In the genomic region with DNA sequence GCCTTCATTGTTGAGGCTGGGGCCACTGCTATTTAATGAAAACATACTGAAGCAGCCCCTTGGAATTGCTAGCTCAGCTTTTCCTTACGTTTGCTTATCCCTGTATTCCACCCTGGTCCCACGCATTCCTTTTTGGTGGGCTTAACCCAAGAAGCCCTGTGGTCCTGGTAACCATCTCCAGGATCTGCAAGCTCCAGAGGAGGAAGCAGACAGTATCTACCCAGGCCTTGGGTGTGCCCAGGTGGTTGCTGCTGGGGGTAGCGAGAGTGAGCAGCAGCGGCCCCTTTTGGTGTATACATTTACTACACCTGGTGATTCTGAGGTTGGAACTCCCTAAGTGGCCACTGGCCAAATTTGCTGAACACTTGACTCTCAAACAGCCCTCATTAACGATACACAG, we compare ENCODE assay signal across 10 cellular contexts.
DNase-seq lines count a peak whose midpoint lies in the region; ATAC-seq and TF ChIP-seq lines count a peak whose summit lies in the region.
"Had no signal": no experiment of that assay in that cellular context is flagged by ENCODE, and none has a peak within 500 bp of the region (broad histone marks: within the 10 kb centered on the region; RNA-seq: fewer than 3 reads in every experiment).

No MANE protein-coding gene starts in this region.

- H3K4me1 ChIP-seq in foreskin keratinocyte (no peaks in the 10 kb centered on the region), esophagus muscularis mucosa (peaks cover 0 to 3% (median 0%) of the 10 kb centered on the region in 4 donors)

- H3K36me3 ChIP-seq in esophagus muscularis mucosa: no peaks in the 10 kb centered on the region
- H3K36me3 ChIP-seq: SJCRH30 had no signal

- TF ChIP-seq POLR2A in esophagus muscularis mucosa (IDR thresholded peaks at IDR 0.05; ENCODE audit: low read depth): no peak

- no peak overlapping the region for H3K27ac Mint-ChIP-seq in natural killer cell

- H3K27ac ChIP-seq in foreskin keratinocyte (no peak overlapping the region), esophagus muscularis mucosa (replicated peaks in 1 of 4) (no peak overlapping the region)
- H3K27ac ChIP-seq: SJCRH30 had no signal

- WGBS in esophagus muscularis mucosa: 24% methylated on average over 5 of the region's 5 CpGs

- intact Hi-C loops in natural killer cell (cut with micrococcal nuclease): no loop called here
- intact Hi-C loops in esophagus muscularis mucosa (cut with DNase I): no loop called here

- in situ Hi-C loops in GM13977 (cut with MboI; ENCODE audit: low pct_unique_long_range_greater_than_20kb, low sequenced_read_pairs, unreplicated experiment): no loop called here

- DNase-seq in COLO668 (lab: John Stamatoyannopoulos, UW; ENCODE audit: unreplicated experiment) (peak; percentile 26), GM13977 (ENCODE audit: low spot score) (no peak), NCI-H510A treated with DMSO at 0.1 percent for 48 hours (lab: John Stamatoyannopoulos, UW) (peak; percentile 88), foreskin keratinocyte (peak; percentile 4 to 12), natural killer cell (no peak), esophagus muscularis mucosa (ENCODE audit: extremely low spot score) (no peak)
- DNase-seq in activated T-cell treated with anti-CD3 and anti-CD28 coated beads, Interleukin-2, amount 50 U/mL, for 4 hours: no peak
- DNase-seq: stimulated activated CD8-positive, alpha-beta memory T cell treated with anti-CD3 and anti-CD28 coated beads, Interleukin-4, amount 100 ng/mL, for 48 hours had no signal

- no peaks in the 10 kb centered on the region for H3K27me3 ChIP-seq in foreskin keratinocyte
- H3K27me3 ChIP-seq in esophagus muscularis mucosa: peaks cover 0 to 8% (median 0%) of the 10 kb centered on the region in 4 donors
- H3K27me3 ChIP-seq: SJCRH30 had no signal

- no peak overlapping the region for H3K4me3 Mint-ChIP-seq in natural killer cell
- H3K4me3 Mint-ChIP-seq in activated T-cell treated with anti-CD3 and anti-CD28 coated beads, Interleukin-2, amount 50 U/mL, for 4 hours: no peak overlapping the region

- peaks cover 0 to 6% (median 0%) of the 10 kb centered on the region in 4 donors for H3K9me3 ChIP-seq in esophagus muscularis mucosa
- H3K9me3 ChIP-seq: SJCRH30 had no signal

- peaks cover 0 to 2% of the 10 kb centered on the region in 2 donors for H3K9me3 Mint-ChIP-seq in natural killer cell
- H3K9me3 Mint-ChIP-seq in activated T-cell treated with anti-CD3 and anti-CD28 coated beads, Interleukin-2, amount 50 U/mL, for 4 hours: no peaks in the 10 kb centered on the region

- TF ChIP-seq CTCF in GM13977 (IDR thresholded peaks at IDR 0.05; ENCODE audit: extremely low read depth, insufficient read depth, missing control alignments) (peak; percentile 37), foreskin keratinocyte (conservative IDR thresholded peaks at IDR 0.05) (peak; percentile 68), natural killer cell (IDR thresholded peaks at IDR 0.05) (no peak), esophagus muscularis mucosa (IDR thresholded peaks at IDR 0.05) (no peak)

- TF ChIP-seq EP300 in esophagus muscularis mucosa (IDR thresholded peaks at IDR 0.05): no peak

- ATAC-seq in foreskin keratinocyte (peak; percentile 76), natural killer cell (no peak), GM18861 (IDR thresholded peaks at IDR 0.05; ENCODE audit: unreplicated experiment) (no peak)
- ATAC-seq in activated T-cell treated with anti-CD3 and anti-CD28 coated beads, Interleukin-2, amount 50 U/mL, for 4 hours: no peak

- peaks cover 0 to 14% of the 10 kb centered on the region in 2 donors for H3K27me3 Mint-ChIP-seq in natural killer cell (ENCODE audit: low read depth in 2 of 2)
- no peaks in the 10 kb centered on the region for H3K27me3 Mint-ChIP-seq in activated T-cell treated with anti-CD3 and anti-CD28 coated beads, Interleukin-2, amount 50 U/mL, for 4 hours (ENCODE audit: low read depth)

- no peak overlapping the region for H3K4me3 ChIP-seq in esophagus muscularis mucosa
- H3K4me3 ChIP-seq: SJCRH30 had no signal

- no peaks in the 10 kb centered on the region for H3K4me1 Mint-ChIP-seq in natural killer cell
- no peaks in the 10 kb centered on the region for H3K4me1 Mint-ChIP-seq in activated T-cell treated with anti-CD3 and anti-CD28 coated beads, Interleukin-2, amount 50 U/mL, for 4 hours (ENCODE audit: low read depth)

- H3K36me3 Mint-ChIP-seq in natural killer cell: no peaks in the 10 kb centered on the region
- no peaks in the 10 kb centered on the region for H3K36me3 Mint-ChIP-seq in activated T-cell treated with anti-CD3 and anti-CD28 coated beads, Interleukin-2, amount 50 U/mL, for 4 hours (ENCODE audit: insufficient read depth)

Comparison
In these comparisons a context has a peak if more than half of its experiments do, and no peak if none do; other contexts are left out.
1. DNase-seq: peak in COLO668 (single experiment), NCI-H510A treated with DMSO at 0.1 percent for 48 hours (single experiment) and foreskin keratinocyte (2 of 2); none in GM13977 (single experiment), natural killer cell (single experiment), activated T-cell treated with anti-CD3 and anti-CD28 coated beads, Interleukin-2, amount 50 U/mL, for 4 hours (single experiment) and esophagus muscularis mucosa (single experiment).
2. CTCF ChIP-seq: peak in GM13977 (single experiment) and foreskin keratinocyte (single experiment); none in natural killer cell (single experiment) and esophagus muscularis mucosa (0 of 3).